ENCODE assay signal across 8 cellular contexts in the genomic region with DNA sequence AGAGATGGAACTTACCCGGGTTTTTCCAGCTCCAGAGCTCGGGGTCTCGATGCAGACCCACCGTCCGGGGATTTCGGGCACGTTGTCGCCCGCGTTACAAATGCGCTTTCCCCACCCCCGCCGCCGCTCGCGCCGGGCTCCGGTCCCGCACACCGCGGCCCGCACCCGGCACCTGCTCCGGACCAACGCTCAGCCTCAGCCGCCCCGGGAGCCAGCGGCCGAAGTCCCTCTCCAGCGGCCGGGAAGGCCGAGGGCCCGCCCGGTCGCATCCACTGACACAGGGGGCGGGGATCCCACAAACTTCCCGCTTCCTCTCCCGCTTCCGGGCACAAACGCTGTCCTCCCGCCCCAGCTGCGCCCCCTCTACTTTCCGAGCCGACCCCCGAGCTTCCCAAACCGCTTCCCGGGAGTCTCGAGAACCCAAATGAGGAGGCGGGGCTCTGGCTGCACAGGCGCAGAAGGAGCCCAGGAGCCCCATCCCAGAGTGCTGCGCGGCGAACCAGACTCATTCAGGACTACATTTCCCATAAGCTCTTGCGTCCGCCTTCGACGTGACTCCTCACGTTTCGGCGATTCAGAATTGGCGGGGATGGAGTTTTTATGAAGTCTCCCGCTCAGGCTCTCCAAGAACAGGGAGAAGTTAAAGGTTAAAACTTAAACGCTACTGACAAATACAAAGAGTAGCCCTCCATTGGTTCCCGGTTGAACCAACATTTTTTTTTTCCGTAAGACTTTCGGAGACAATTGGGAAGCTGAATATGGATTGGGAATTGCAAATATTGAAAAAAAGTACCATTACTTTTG. TPM values are rescaled to one million over a fixed set of nuclear protein-coding genes. Genes with fewer than 3 reads are reported as not detected.
DNase-seq lines count a peak whose midpoint lies in the region; ATAC-seq, FAIRE-seq and TF ChIP-seq lines count a peak whose summit lies in the region.

A gene (minus strand): TSS at position 442 of the 804 bp plus-strand sequence. CDS start 2,553 bp downstream, outside the sequence.

- TF ChIP-seq CTCF in HepG2 (CRISPR knock-in tag; IDR thresholded peaks at IDR 0.05), result peak; percentile 31; the same call in 1 of the 2 replicates

- 7% methylated on average over 18 of the region's 66 CpGs for WGBS in HepG2 (ENCODE audit: low lambda C conversion rate)

- intact Hi-C loops in HepG2 (cut with micrococcal nuclease; ENCODE audit: unreplicated experiment), result loop anchor here (10.0 kb wide), 1 partner anchor 381 kb away; no protein-coding TSS in a partner anchor

- peaks cover 0 to 4% of the 10 kb centered on the region in 2 experiments; a peak in 2 of 5 replicates for H3K36me3 ChIP-seq in HepG2 (replicated peaks in 1 of 2; ENCODE audit: control insufficient read depth in 1 of 2, insufficient read depth in 2 of 2, low read length in 2 of 2)

- in situ Hi-C loops in HepG2 (cut with HindIII; ENCODE audit: extremely low pct_ligation_motif_present, low pct_unique_long_range_greater_than_20kb), result loop anchor here (10.0 to 25.0 kb wide), 2 partner anchors 541 to 758 kb away; no protein-coding TSS in a partner anchor

- TSS peak; percentile 67 for BruUV-seq in HepG2 (replicated peaks; lab: Mats Ljungman, UMichigan)

- peak; percentile 85 for FAIRE-seq in HepG2 (lab: Jason Lieb, UNC)

- ATAC-seq in GM19351 (IDR thresholded peaks at IDR 0.05; ENCODE audit: unreplicated experiment), result peak; percentile 87
- ATAC-seq in HG03521 (IDR thresholded peaks at IDR 0.05; ENCODE audit: unreplicated experiment), result peak; percentile 92
- ATAC-seq in HepG2, result peak; percentile 78

- H3K4me1 ChIP-seq in HepG2 (ENCODE audit: insufficient read depth, low read length), result peaks cover 73% of the 10 kb centered on the region

- peak within 1 kb of the TSS; percentile 78 to 84 (median 83) for H3K4me3 ChIP-seq in HepG2 (replicated peaks in 1 of 3; ENCODE audit: insufficient read depth in 1 of 3, low read depth in 2 of 3, low read length in 3 of 3)

- H3K79me2 ChIP-seq in HepG2 (ENCODE audit: insufficient read depth, low read length), result peaks cover 37% of the 10 kb centered on the region

- H4K20me1 ChIP-seq in HepG2 (ENCODE audit: insufficient read depth, low read length), result 0 out of 2 replicates have a peak, but pooled peaks cover 6% of the 10 kb centered on the region

- H3K27me3 ChIP-seq in HepG2 (ENCODE audit: control insufficient read depth in 1 of 2, insufficient read depth in 2 of 2, low read length in 2 of 2), result no peaks in the 10 kb centered on the region

- POLR2A ChIA-PET in HepG2 (lab: Yijun Ruan, JAX), result interaction anchor here (1.0 to 1.5 kb wide), 5 partner anchors 21 to 779 kb away, joined by 3 to 13 read pairs (median 5); a partner anchor contains a TSS

- peak; percentile 22; the same call in 1 of the 2 replicates for TF ChIP-seq RAD21 in HepG2 (CRISPR knock-in tag; IDR thresholded peaks at IDR 0.05)

- H2AFZ ChIP-seq in HepG2 (ENCODE audit: low read length), result no peak within 1 kb of the TSS

- DNase-seq in C1 segment of cervical spinal cord (lab: John Stamatoyannopoulos, UW) (peak; percentile 42 to 94 (median 89)), NCI-H748 (lab: John Stamatoyannopoulos, UW; ENCODE audit: unreplicated experiment) (peak; percentile 97), dermis microvascular lymphatic vessel endothelial cell (ENCODE audit: low read depth in 2 of 2) (peak; percentile 83 to 95), HepG2 (ENCODE audit: low spot score) (peak; percentile 93)
- DNase-seq in activated CD4-positive, alpha-beta T cell treated with anti-CD3 and anti-CD28 coated beads, Interleukin-2, amount 50 U/mL, for 24 hours (ENCODE audit: low read depth in 1 of 2, low spot score in 1 of 2), result peak; percentile 66 to 82
- peak; percentile 73 to 78 for DNase-seq in stimulated activated CD4-positive, alpha-beta T cell treated with anti-CD3 and anti-CD28 coated beads, Interleukin-2, amount 100 ng/mL, for 48 hours

- CTCF ChIA-PET in HepG2 (lab: Yijun Ruan, JAX; ENCODE audit: low intra/inter-chr PET ratio, low total read pairs), result no interaction called here

- TF ChIP-seq EP300 in HepG2 (IDR thresholded peaks at IDR 0.05; ENCODE audit: low read depth in 2 of 2, low read length in 2 of 2) (0 out of 4 replicates have a peak, but pooled peaks of 1 of the 2 experiments have one; percentile 26), HepG2 (CRISPR knock-in tag; IDR thresholded peaks at IDR 0.05; ENCODE audit: borderline replicate concordance) (no peak)

- peak within 1 kb of the TSS; percentile 87 for H3K4me2 ChIP-seq in HepG2 (ENCODE audit: low read depth, low read length)

- TF ChIP-seq POLR2A in HepG2 (IDR thresholded peaks at IDR 0.05; ENCODE audit: insufficient read depth in 1 of 2, low read depth in 2 of 2, low read length in 2 of 2), result peak; percentile 44 to 63; a peak in 3 of 4 replicates

- peak within 1 kb of the TSS; percentile 87 for H3K27ac ChIP-seq in HepG2 (ENCODE audit: extremely low read length, insufficient read depth, low read length)

- peak within 1 kb of the TSS; percentile 82 for H3K9ac ChIP-seq in HepG2 (ENCODE audit: insufficient read depth, low read depth, low read length)

- peaks cover 1% of the 10 kb centered on the region for H3K9me3 ChIP-seq in HepG2 (ENCODE audit: low read length)

TF ChIP-seq in HepG2, 621 proteins besides CTCF, POLR2A, EP300 and RAD21 (continues in another document):
- TF ChIP-seq ZNF331 (CRISPR knock-in tag; IDR thresholded peaks at IDR 0.05), result peak; percentile 48; the same call in 1 of the 2 replicates
- TF ChIP-seq, protein P1, sequence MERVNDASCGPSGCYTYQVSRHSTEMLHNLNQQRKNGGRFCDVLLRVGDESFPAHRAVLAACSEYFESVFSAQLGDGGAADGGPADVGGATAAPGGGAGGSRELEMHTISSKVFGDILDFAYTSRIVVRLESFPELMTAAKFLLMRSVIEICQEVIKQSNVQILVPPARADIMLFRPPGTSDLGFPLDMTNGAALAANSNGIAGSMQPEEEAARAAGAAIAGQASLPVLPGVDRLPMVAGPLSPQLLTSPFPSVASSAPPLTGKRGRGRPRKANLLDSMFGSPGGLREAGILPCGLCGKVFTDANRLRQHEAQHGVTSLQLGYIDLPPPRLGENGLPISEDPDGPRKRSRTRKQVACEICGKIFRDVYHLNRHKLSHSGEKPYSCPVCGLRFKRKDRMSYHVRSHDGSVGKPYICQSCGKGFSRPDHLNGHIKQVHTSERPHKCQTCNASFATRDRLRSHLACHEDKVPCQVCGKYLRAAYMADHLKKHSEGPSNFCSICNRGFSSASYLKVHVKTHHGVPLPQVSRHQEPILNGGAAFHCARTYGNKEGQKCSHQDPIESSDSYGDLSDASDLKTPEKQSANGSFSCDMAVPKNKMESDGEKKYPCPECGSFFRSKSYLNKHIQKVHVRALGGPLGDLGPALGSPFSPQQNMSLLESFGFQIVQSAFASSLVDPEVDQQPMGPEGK (CRISPR knock-in tag; IDR thresholded peaks at IDR 0.05), result peak; percentile 83
- TF ChIP-seq, protein P2, sequence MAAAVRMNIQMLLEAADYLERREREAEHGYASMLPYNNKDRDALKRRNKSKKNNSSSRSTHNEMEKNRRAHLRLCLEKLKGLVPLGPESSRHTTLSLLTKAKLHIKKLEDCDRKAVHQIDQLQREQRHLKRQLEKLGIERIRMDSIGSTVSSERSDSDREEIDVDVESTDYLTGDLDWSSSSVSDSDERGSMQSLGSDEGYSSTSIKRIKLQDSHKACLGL (CRISPR knock-in tag; IDR thresholded peaks at IDR 0.05), result no peak
- peak; percentile 74; the same call in 1 of the 2 replicates for TF ChIP-seq HOXA3 (CRISPR knock-in tag; IDR thresholded peaks at IDR 0.05)
- TF ChIP-seq, protein P3, sequence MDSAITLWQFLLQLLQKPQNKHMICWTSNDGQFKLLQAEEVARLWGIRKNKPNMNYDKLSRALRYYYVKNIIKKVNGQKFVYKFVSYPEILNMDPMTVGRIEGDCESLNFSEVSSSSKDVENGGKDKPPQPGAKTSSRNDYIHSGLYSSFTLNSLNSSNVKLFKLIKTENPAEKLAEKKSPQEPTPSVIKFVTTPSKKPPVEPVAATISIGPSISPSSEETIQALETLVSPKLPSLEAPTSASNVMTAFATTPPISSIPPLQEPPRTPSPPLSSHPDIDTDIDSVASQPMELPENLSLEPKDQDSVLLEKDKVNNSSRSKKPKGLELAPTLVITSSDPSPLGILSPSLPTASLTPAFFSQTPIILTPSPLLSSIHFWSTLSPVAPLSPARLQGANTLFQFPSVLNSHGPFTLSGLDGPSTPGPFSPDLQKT (CRISPR knock-in tag; IDR thresholded peaks at IDR 0.05; ENCODE audit: borderline replicate concordance), result no peak

RNA-seq across cellular contexts. Expression of the gene that starts here (rescaled TPM):
- total RNA-seq in dermis microvascular lymphatic vessel endothelial cell, result 2.6 and 3.0 TPM in 2 replicates
- 4.7 and 4.9 TPM in 2 replicates for total RNA-seq in HepG2 (2016; rRNA removed; fragmentation: Illumina TruSeq; extraction: Trizol)
- 0.88 and 2.2 TPM in 2 replicates for total RNA-seq in HepG2 (2016; cell fraction: cytosol; rRNA removed; fragmentation: Illumina TruSeq; extraction: Trizol; ENCODE audit: low read depth)
- total RNA-seq in HepG2 (2016; cell fraction: insoluble cytoplasmic fraction; rRNA removed; fragmentation: Illumina TruSeq; extraction: Trizol), result 3.9 and 5.8 TPM in 2 replicates
- 3.4 TPM in 2 replicates for total RNA-seq in HepG2 (2016; cell fraction: membrane; rRNA removed; fragmentation: Illumina TruSeq; extraction: Trizol)
- 10.7 and 14.7 TPM in 2 replicates for total RNA-seq in HepG2 (2016; cell fraction: nucleus; rRNA removed; fragmentation: Illumina TruSeq; extraction: Trizol)
- polyA plus RNA-seq in HepG2 (2011; rRNA removed), result 1.4 and 1.5 TPM in 2 replicates
- 0.50 and 0.88 TPM in 2 replicates for polyA plus RNA-seq in HepG2 (2011; cell fraction: cytosol; rRNA removed)
- 2.1 TPM in 2 replicates for polyA plus RNA-seq in HepG2 (2011; cell fraction: nucleus; rRNA removed)
- polyA plus RNA-seq in HepG2 (2012), result 1.4 and 1.6 TPM in 2 replicates
- 1.5 and 1.7 TPM in 2 replicates for polyA plus RNA-seq in HepG2 (2016; cell fraction: cytosol; fragmentation: Illumina TruSeq; extraction: Trizol; ENCODE audit: low read depth)
- 2.1 and 2.3 TPM in 2 replicates for polyA plus RNA-seq in HepG2 (2016; cell fraction: insoluble cytoplasmic fraction; fragmentation: Illumina TruSeq; extraction: Trizol; ENCODE audit: low read depth)
- 2.1 and 2.4 TPM in 2 replicates for polyA plus RNA-seq in HepG2 (2016; cell fraction: membrane; fragmentation: Illumina TruSeq; extraction: Trizol; ENCODE audit: low read depth)
- 4.9 and 5.3 TPM in 2 replicates for polyA plus RNA-seq in HepG2 (2016; cell fraction: nucleus; fragmentation: Illumina TruSeq; extraction: Trizol; ENCODE audit: insufficient read depth, low read depth)
- polyA minus RNA-seq in HepG2 (2011; rRNA and poly(A)+ RNA removed; ENCODE audit: low replicate concordance), result 2.2 and 9.6 TPM in 2 replicates
- 1.5 and 2.2 TPM in 2 replicates for polyA minus RNA-seq in HepG2 (2011; cell fraction: cytosol; rRNA and poly(A)+ RNA removed)
- polyA minus RNA-seq in HepG2 (2011; cell fraction: nucleus; rRNA and poly(A)+ RNA removed), result 18.7 and 20.3 TPM in 2 replicates

Comparison
In these comparisons a context has a peak if more than half of its experiments do, and no peak if none do; other contexts are left out.
1. Peak in every context shown above with its lines: DNase-seq, ATAC-seq, H3K4me3 ChIP-seq and H3K27ac ChIP-seq.